8 cellular contexts compared by ENCODE assay signal in the genomic region with DNA sequence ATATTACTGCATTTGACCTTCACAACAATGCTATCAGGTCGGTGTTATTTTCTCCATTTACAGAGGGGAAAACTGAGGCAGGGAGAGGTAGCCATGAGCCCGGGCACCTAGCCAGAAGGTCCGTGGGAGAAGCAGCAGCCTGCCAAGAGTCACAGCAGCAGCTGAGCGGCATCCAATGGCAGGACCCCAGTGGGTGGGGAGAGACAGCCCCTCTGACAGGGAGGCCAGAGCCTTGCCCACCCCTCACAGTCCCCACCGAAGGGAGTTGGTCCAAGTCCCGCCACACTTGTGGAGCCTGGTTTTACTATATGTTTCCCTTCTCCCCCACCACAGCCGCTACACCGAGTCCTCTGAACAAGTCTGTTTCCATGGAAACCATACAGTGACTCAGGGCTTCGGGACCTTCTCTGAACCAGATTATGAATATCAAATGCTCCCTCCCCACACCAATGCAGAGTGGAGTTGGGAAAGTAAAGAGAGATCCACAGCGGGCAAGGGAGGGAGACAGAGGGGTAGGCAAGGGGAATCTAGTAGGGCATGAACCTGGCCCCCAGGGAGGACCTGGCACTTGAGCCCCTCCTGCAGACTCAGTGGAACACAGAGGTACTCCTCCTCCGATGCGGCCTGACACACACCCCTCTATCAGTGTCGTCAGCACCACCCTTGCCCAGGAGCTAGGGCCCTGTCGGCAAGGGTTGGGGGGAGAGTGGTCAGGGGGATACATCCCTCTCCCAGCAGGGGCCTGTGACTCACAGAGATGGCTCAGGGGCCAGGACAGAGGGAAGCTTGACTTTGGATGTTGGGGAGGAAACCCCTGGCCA. TPM values are rescaled to one million over a fixed set of nuclear protein-coding genes. Genes with fewer than 3 reads are reported as not detected.
DNase-seq lines count a peak whose midpoint lies in the region; ATAC-seq and TF ChIP-seq lines count a peak whose summit lies in the region.

No MANE protein-coding gene starts in this region.

- H3K36me3 Mint-ChIP-seq in endothelial cell (ENCODE audit: low read depth, unreplicated experiment), result peaks cover 16% of the 10 kb centered on the region

- H3K4me1 ChIP-seq in skeletal muscle satellite cell (ENCODE audit: control insufficient read depth, insufficient read depth, low read length), result peaks cover 44% of the 10 kb centered on the region

- H3K4me1 Mint-ChIP-seq in endothelial cell (ENCODE audit: unreplicated experiment), result peaks cover 49% of the 10 kb centered on the region

- DNase-seq in NOMO-1 treated with DMSO at 0.1 percent for 48 hours (lab: John Stamatoyannopoulos, UW; ENCODE audit: unreplicated experiment), result peak; percentile 26
- no peak for DNase-seq in NOMO-1 treated with dmso at 0.1 percent for 144 hours (lab: John Stamatoyannopoulos, UW; ENCODE audit: unreplicated experiment)
- peak; percentile 48 for DNase-seq in NCI-H446 treated with DMSO at 0.1 percent for 48 hours (lab: John Stamatoyannopoulos, UW)
- DNase-seq in endothelial cell (ENCODE audit: low spot score), result no peak
- DNase-seq in NCI-H345 treated with DMSO at 0.1 percent for 48 hours (lab: John Stamatoyannopoulos, UW; ENCODE audit: unreplicated experiment), result no peak

- H3K27ac Mint-ChIP-seq in endothelial cell (ENCODE audit: unreplicated experiment), result peak overlapping the region; percentile 97

- ATAC-seq in GM21825 (IDR thresholded peaks at IDR 0.05; ENCODE audit: unreplicated experiment) (no peak), HG03439 (IDR thresholded peaks at IDR 0.05; ENCODE audit: unreplicated experiment) (no peak)

- no peaks in the 10 kb centered on the region for H3K9me3 ChIP-seq in skeletal muscle satellite cell (replicated peaks; ENCODE audit: low read length)

- H3K9ac ChIP-seq in skeletal muscle satellite cell (ENCODE audit: low read depth, low read length), result no peak overlapping the region

- H3K4me3 ChIP-seq in skeletal muscle satellite cell (ENCODE audit: low read length), result peak overlapping the region; percentile 45

- H3K9me3 Mint-ChIP-seq in endothelial cell (ENCODE audit: unreplicated experiment), result no peaks in the 10 kb centered on the region

- H3K27me3 Mint-ChIP-seq in endothelial cell (ENCODE audit: unreplicated experiment), result peaks cover 29% of the 10 kb centered on the region

- peaks cover 65% of the 10 kb centered on the region for H3K27me3 ChIP-seq in skeletal muscle satellite cell (ENCODE audit: control insufficient read depth, insufficient read depth, low read length)

- H3K36me3 ChIP-seq in skeletal muscle satellite cell (ENCODE audit: insufficient read depth, low read length), result no peaks in the 10 kb centered on the region

- H3K4me3 Mint-ChIP-seq in endothelial cell (ENCODE audit: unreplicated experiment), result peak overlapping the region; percentile 96

- TF ChIP-seq CTCF in endothelial cell (IDR thresholded peaks at IDR 0.05; ENCODE audit: unreplicated experiment), result no peak

- peak overlapping the region; percentile 73 for H3K4me2 ChIP-seq in skeletal muscle satellite cell (ENCODE audit: low read length)

RNA-seq across cellular contexts. Expression of a gene that starts 2.5 kb away (rescaled TPM):
- 275 TPM for total RNA-seq in endothelial cell (ENCODE audit: unreplicated experiment)
- 2.0 and 2.4 TPM in 2 replicates for total RNA-seq in skeletal muscle satellite cell (2012; rRNA removed)

Comparison
In these comparisons a context has a peak if more than half of its experiments do, and no peak if none do; other contexts are left out.
1. DNase-seq: peak in NOMO-1 treated with DMSO at 0.1 percent for 48 hours (single experiment) and NCI-H446 treated with DMSO at 0.1 percent for 48 hours (single experiment); none in NOMO-1 treated with dmso at 0.1 percent for 144 hours (single experiment), endothelial cell (single experiment) and NCI-H345 treated with DMSO at 0.1 percent for 48 hours (single experiment).